ENCODE assay signal across 1 cellular context in the genomic region with DNA sequence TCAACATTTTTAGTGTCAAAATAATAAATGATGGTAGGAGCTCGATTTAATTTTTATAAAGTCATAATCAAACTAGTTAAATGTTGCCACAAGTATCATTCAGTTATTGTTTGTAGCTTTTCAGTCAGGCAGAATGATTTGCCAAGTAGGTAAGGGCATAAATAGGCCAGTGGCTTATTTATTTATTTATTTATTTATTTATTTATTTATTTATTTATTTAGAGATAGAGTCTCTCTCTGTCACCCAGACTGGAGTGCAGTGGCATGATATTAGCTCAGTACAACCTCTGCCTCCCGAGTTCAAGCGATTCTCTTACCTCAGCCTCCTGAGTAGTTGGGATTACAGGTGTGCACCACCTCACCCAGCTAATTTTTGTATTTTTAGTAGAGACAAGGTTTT. TPM values are rescaled to one million over a fixed set of nuclear protein-coding genes. Genes with fewer than 3 reads are reported as not detected.
"Had no signal": no experiment of that assay in that cellular context is flagged by ENCODE, and none has a peak within 500 bp of the region (broad histone marks: within the 10 kb centered on the region; RNA-seq: fewer than 3 reads in every experiment).

No MANE protein-coding gene starts in this region.

RNA-seq across cellular contexts. Expression of gene DEPDC7, which starts 43.4 kb away (rescaled TPM):
- total RNA-seq: activated B cell treated with CpG ODN at 0.5 μM for 24 hours had no signal
